ENCODE assay signal across 8 cellular contexts in the genomic region with DNA sequence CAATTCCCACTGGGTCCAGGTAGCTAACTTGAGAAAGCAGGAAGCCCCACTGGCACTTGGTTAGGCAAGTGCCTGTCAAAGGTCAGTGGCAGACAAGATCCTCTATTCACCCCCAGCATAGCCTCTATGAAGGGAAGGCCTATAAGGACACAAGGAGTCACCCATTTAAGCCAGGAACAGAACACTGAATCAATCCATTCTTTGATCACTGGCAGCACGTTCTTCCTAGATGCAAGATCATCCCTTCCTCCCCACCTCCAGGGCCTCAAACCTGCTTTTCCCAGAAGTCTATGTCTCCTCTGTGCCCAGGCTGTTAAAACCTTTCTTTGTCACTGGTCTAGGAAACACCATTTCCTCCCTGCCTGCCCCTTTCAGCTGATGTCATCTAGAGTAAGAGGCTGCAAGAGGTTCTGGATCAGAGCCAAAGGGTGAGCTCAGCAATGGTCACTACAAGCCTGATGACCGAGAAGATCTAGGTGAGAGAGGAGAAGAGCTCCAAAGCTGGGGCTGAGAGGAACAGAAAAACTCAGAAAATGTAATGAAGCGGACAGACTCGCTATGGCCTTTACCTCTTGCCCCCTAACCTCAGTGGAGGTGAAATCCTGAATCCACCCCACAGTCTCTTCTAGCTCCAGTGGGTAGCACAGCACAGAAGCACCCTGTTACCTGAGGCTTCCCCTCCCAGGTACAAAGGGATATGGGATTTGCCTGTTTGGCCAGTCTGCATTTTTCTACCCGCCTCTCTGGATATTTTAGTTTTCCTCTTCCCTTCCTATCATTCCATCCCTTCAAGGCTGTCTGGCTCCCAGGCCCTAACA. TPM values are rescaled to one million over a fixed set of nuclear protein-coding genes. Genes with fewer than 3 reads are reported as not detected.
DNase-seq lines count a peak whose midpoint lies in the region; ATAC-seq and TF ChIP-seq lines count a peak whose summit lies in the region.

No MANE protein-coding gene starts in this region.

- H3K9me3 Mint-ChIP-seq in central memory CD8-positive, alpha-beta T cell, result no peaks in the 10 kb centered on the region

- no peaks in the 10 kb centered on the region for H3K9me3 ChIP-seq in left lung
- H3K9me3 ChIP-seq in stomach smooth muscle (ENCODE audit: control insufficient read depth in 2 of 2, low read length in 2 of 2), result no peaks in the 10 kb centered on the region

- ATAC-seq in central memory CD8-positive, alpha-beta T cell (replicated peaks; ENCODE audit: extremely low read depth, poor library complexity, severe bottlenecking), result no peak
- ATAC-seq in left lung (peak; percentile 13), GM18511 (IDR thresholded peaks at IDR 0.05; ENCODE audit: unreplicated experiment) (no peak)

- H3K4me1 Mint-ChIP-seq in central memory CD8-positive, alpha-beta T cell, result peaks cover 30% of the 10 kb centered on the region

- TF ChIP-seq CTCF in left lung (IDR thresholded peaks at IDR 0.05), result no peak

- H3K4me3 ChIP-seq in left lung, result peak overlapping the region in 1 of 2 donors; percentile 91
- H3K4me3 ChIP-seq in stomach smooth muscle (ENCODE audit: low read length in 2 of 2), result peak overlapping the region in 1 of 2 donors; percentile 17

- H3K36me3 ChIP-seq in left lung (peaks cover 5 to 40% of the 10 kb centered on the region in 2 donors), stomach smooth muscle (ENCODE audit: control insufficient read depth in 2 of 2, insufficient read depth in 2 of 2, low read length in 2 of 2) (peaks cover 31 to 34% of the 10 kb centered on the region in 2 donors)

- H3K27ac ChIP-seq in left lung (peak overlapping the region; percentile 81 to 96), stomach smooth muscle (ENCODE audit: low read length) (peak overlapping the region; percentile 49)

- peaks cover 21% of the 10 kb centered on the region for H3K36me3 Mint-ChIP-seq in central memory CD8-positive, alpha-beta T cell (ENCODE audit: insufficient read depth)

- H3K27me3 ChIP-seq in left lung (no peaks in the 10 kb centered on the region), stomach smooth muscle (ENCODE audit: control insufficient read depth in 1 of 2, insufficient read depth in 2 of 2, low read length in 2 of 2) (no peaks in the 10 kb centered on the region)

- H3K9ac ChIP-seq in stomach smooth muscle (ENCODE audit: low read length in 2 of 2), result peak overlapping the region in 1 of 2 donors; percentile 58

- H3K4me1 ChIP-seq in left lung, result peaks cover 7 to 40% of the 10 kb centered on the region in 2 donors
- H3K4me1 ChIP-seq in stomach smooth muscle (ENCODE audit: control insufficient read depth, insufficient read depth, low read length), result peaks cover 27% of the 10 kb centered on the region

- H3K27me3 Mint-ChIP-seq in central memory CD8-positive, alpha-beta T cell, result no peaks in the 10 kb centered on the region

- intact Hi-C loops in left lung (cut with DNase I), result no loop called here

- peak; percentile 90 for DNase-seq in AG20443 (ENCODE audit: low spot score)
- peak; percentile 52 for DNase-seq in GOT3 (lab: John Stamatoyannopoulos, UW)
- peak; percentile 98 for DNase-seq in OCI-M1 (lab: John Stamatoyannopoulos, UW)
- DNase-seq in central memory CD8-positive, alpha-beta T cell (ENCODE audit: low spot score in 2 of 2), result no peak
- peak; percentile 7 to 87 for DNase-seq in left lung
- DNase-seq in stimulated activated naive CD4-positive, alpha-beta T cell (lab: John Stamatoyannopoulos, UW), result no peak

- peak overlapping the region; percentile 97 for H3K4me3 Mint-ChIP-seq in central memory CD8-positive, alpha-beta T cell

- H3K27ac Mint-ChIP-seq in central memory CD8-positive, alpha-beta T cell (ENCODE audit: low read depth), result peak overlapping the region; percentile 52

RNA-seq across cellular contexts. Expression of a gene that starts 1.8 kb away (rescaled TPM):
- total RNA-seq in left lung, result 10 to 100 TPM; 58.6 to 73.0 TPM

RNA-seq across cellular contexts. Expression of a gene that starts 8.4 kb away (rescaled TPM):
- total RNA-seq in left lung, result 10 to 100 TPM; 19.3 to 24.6 TPM

RNA-seq across cellular contexts. Expression of a gene that starts 17.6 kb away (rescaled TPM):
- 1 to 10 TPM in 1 of 2 donors, under 1 TPM in 1; 0.32 to 1.9 TPM for total RNA-seq in left lung

RNA-seq across cellular contexts. Expression of a gene that starts 51.2 kb away (rescaled TPM):
- total RNA-seq in left lung, result 10 to 100 TPM; 17.8 to 29.0 TPM

RNA-seq across cellular contexts. Expression of a gene that starts 51.4 kb away (rescaled TPM):
- 10 to 100 TPM; 24.0 to 36.8 TPM for total RNA-seq in left lung

Comparison
In these comparisons a context has a peak if more than half of its experiments do, and no peak if none do; other contexts are left out.
1. DNase-seq: peak in AG20443 (single experiment), GOT3 (single experiment), OCI-M1 (single experiment) and left lung (2 of 2); none in central memory CD8-positive, alpha-beta T cell (0 of 2) and stimulated activated naive CD4-positive, alpha-beta T cell (0 of 6).